10 cellular contexts compared by ENCODE assay signal in genomic region chr20:10412591-10413408, GRCh38. TPM values are rescaled to one million over a fixed set of nuclear protein-coding genes. Genes with fewer than 3 reads are reported as not detected.
DNase-seq lines count a peak whose midpoint lies in the region; ATAC-seq and TF ChIP-seq lines count a peak whose summit lies in the region.
"Had no signal": no experiment of that assay in that cellular context is flagged by ENCODE, and none has a peak within 500 bp of the region (broad histone marks: within the 10 kb centered on the region; RNA-seq: fewer than 3 reads in every experiment).

No MANE protein-coding gene starts in this region.

- peak; percentile 3 for TF ChIP-seq CTCF in GM10266 (IDR thresholded peaks at IDR 0.05; ENCODE audit: control insufficient read depth, insufficient read depth, low read depth, missing control alignments)
- TF ChIP-seq CTCF in VCaP (conservative IDR thresholded peaks at IDR 0.05): peak; percentile 66
- peak; percentile 17 for TF ChIP-seq CTCF in liver (IDR thresholded peaks at IDR 0.05; ENCODE audit: low read depth, low read length, missing input control)

- H3K4me1 ChIP-seq in liver (ENCODE audit: control insufficient read depth in 4 of 4, insufficient read depth in 4 of 4, low read length in 3 of 4): peaks cover 0 to 2% (median 1%) of the 10 kb centered on the region in 4 donors

- DNase-seq in GM10266 (ENCODE audit: extremely low spot score) (no peak), NCI-H2196 treated with DMSO at 0.1 percent for 48 hours (lab: John Stamatoyannopoulos, UW; ENCODE audit: unreplicated experiment) (no peak), NCI-H187 treated with DMSO at 0.1 percent for 48 hours (lab: John Stamatoyannopoulos, UW) (no peak), COLO829 (ENCODE audit: low spot score) (no peak)
- DNase-seq: GDM1 had no signal

- H3K27me3 ChIP-seq in liver (ENCODE audit: control insufficient read depth in 4 of 4, insufficient read depth in 4 of 4, low read length in 3 of 4): no peaks in the 10 kb centered on the region

- peak; percentile 53 to 64 for TF ChIP-seq RAD21 in liver (IDR thresholded peaks at IDR 0.05)

- ATAC-seq in HG03097 (IDR thresholded peaks at IDR 0.05; ENCODE audit: low FRiP score, unreplicated experiment): peak; percentile 47
- ATAC-seq in HG02610 (IDR thresholded peaks at IDR 0.05; ENCODE audit: unreplicated experiment): no peak
- ATAC-seq: stimulated activated effector memory CD8-positive, alpha-beta T cell treated with anti-CD3 and anti-CD28 coated beads, Interleukin-12 subunit alpha, Interleukin-12 subunit beta, amount 100 ng/mL, for 72 hours had no signal

- 78% methylated on average over 5 of the region's 5 CpGs for WGBS in liver

- H3K36me3 ChIP-seq in liver (ENCODE audit: control insufficient read depth in 4 of 4, insufficient read depth in 3 of 4, low read depth in 1 of 4, low read length in 3 of 4): peaks cover 0 to 7% (median 4%) of the 10 kb centered on the region in 4 donors

- no peak overlapping the region for H3K9ac ChIP-seq in liver (ENCODE audit: low read depth in 1 of 2, low read length in 2 of 2)

- no peak overlapping the region for H3K4me3 ChIP-seq in liver (ENCODE audit: low read depth in 1 of 3, low read length in 3 of 3)

- no peak overlapping the region for H3K27ac ChIP-seq in VCaP
- H3K27ac ChIP-seq in liver (ENCODE audit: low read depth in 1 of 2, low read length in 2 of 2): no peak overlapping the region

- H3K9me3 ChIP-seq in liver (ENCODE audit: control insufficient read depth in 4 of 4, low read length in 3 of 4): no peaks in the 10 kb centered on the region

TF ChIP-seq in liver, 16 proteins besides CTCF, POLR2A, EP300 and RAD21:
- TF ChIP-seq HNF4G (IDR thresholded peaks at IDR 0.05) (no peak), RXRA (IDR thresholded peaks at IDR 0.05) (no peak), GABPA (IDR thresholded peaks at IDR 0.05 in 1 of 2, conservative IDR thresholded peaks at IDR 0.05 in 1 of 2) (no peak), ZBTB33 (IDR thresholded peaks at IDR 0.05) (no peak), FOXA2 (IDR thresholded peaks at IDR 0.05) (no peak), REST (IDR thresholded peaks at IDR 0.05) (no peak), FOXA1 (IDR thresholded peaks at IDR 0.05) (no peak), YY1 (IDR thresholded peaks at IDR 0.05) (no peak), SP1 (IDR thresholded peaks at IDR 0.05) (no peak), NR2F2 (IDR thresholded peaks at IDR 0.05) (no peak), ATF3 (IDR thresholded peaks at IDR 0.05) (no peak), JUND (IDR thresholded peaks at IDR 0.05) (no peak), EGR1 (IDR thresholded peaks at IDR 0.05; ENCODE audit: low read depth in 2 of 2) (no peak), MAX (IDR thresholded peaks at IDR 0.05) (no peak), TAF1 (conservative IDR thresholded peaks at IDR 0.05) (no peak), HNF4A (conservative IDR thresholded peaks at IDR 0.05) (no peak)

RNA-seq across cellular contexts. Expression of gene MKKS, which starts 21.2 kb away (rescaled TPM):
- 10 to 100 TPM in 1 of 2 donors, 1 to 10 TPM in 1; 8.3 to 19.1 TPM for total RNA-seq in liver
- polyA plus RNA-seq in liver: 10 to 100 TPM; 12.8 to 16.5 TPM

RNA-seq across cellular contexts. Expression of gene SLX4IP, which starts 22.3 kb away (rescaled TPM):
- total RNA-seq in liver: 1 to 10 TPM; 3.1 to 3.4 TPM
- polyA plus RNA-seq in liver: 1 to 10 TPM; 1.1 to 2.4 TPM

Comparison
In these comparisons a context has a peak if more than half of its experiments do, and no peak if none do; other contexts are left out.
1. CTCF ChIP-seq: peak in every context shown above with its lines; median percentile 66 in VCaP; 17 in liver; 3 in GM10266.